Comparison of ENCODE assay signal across 12 cellular contexts in the genomic region with DNA sequence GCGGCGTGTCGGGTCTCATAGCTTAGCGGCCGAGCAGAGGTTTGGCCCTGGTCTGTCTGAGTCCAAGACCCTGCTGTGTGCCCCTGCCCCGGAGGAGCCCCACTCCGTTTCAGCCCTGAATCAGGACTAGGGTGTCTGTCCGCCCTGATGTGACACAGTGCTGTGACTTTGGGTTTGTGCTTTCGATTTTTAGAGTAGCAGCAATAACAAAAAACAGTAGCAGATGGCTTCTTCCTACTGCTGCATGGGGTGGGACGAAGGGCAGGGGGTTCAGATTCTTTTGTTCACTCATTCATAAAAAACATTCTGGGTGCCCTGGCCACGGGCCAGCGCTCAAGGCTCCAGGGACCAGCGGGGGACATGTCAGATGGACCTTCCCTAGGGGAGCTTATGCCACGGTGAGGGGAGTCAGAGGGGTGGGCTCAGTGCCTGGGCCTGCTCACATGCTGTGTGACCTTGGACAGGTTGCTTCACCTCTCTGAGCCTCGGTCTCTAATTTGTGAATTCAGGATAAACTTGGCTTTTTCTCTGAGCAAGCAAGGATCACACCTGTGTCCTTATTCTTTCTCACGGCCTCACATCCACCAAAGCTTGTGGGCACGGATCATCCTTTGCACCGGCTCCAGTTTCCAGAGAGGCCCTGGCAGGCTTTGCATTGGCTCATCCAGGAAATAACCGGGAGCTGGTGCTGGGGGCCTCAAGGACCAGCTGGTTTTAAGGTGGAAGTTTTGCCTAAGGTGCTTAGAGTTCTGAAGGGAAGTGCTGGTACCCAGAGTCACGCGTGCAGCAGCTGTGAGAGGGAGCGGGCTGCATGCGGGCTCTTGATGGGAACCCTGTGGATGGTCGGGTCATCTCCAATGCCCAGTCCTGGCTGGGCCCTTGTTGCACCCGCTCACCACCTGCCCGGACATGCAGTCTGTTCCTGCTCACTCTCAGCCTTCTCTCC. TPM values are rescaled to one million over a fixed set of nuclear protein-coding genes. Genes with fewer than 3 reads are reported as not detected.
A peak's percentile ranks its signal among the peaks of the same experiment; 100 is the strongest.
DNase-seq lines count a peak whose midpoint lies in the region; ATAC-seq and TF ChIP-seq lines count a peak whose summit lies in the region.
"Had no signal": no experiment of that assay in that cellular context is flagged by ENCODE, and none has a peak within 500 bp of the region (broad histone marks: within the 10 kb centered on the region; RNA-seq: fewer than 3 reads in every experiment).

No MANE protein-coding gene starts in this region.

- ATAC-seq in natural killer cell treated with Interleukin-12 subunit alpha and Interleukin-12 subunit beta and Interleukin-15 and Interleukin-18, amount 100 ng/mL, for 72 hours: peak; percentile 45 to 61
- ATAC-seq: gastrocnemius medialis had no signal

- peak overlapping the region; percentile 53 for H3K27ac ChIP-seq in CD8-positive, alpha-beta memory T cell (ENCODE audit: low read depth, low read length)
- H3K27ac ChIP-seq in MM.1S (ENCODE audit: low read length) (no peak overlapping the region), colonic mucosa (peak overlapping the region; percentile 61)
- H3K27ac ChIP-seq: gastrocnemius medialis had no signal

- POLR2A ChIA-PET in CD8-positive, alpha-beta memory T cell (lab: Charles Lee): interaction anchor here (1.1 kb wide), 1 partner anchor 10 kb away, joined by 3 read pairs; no protein-coding TSS in a partner anchor

- no peak overlapping the region for H2AFZ ChIP-seq in MM.1S (ENCODE audit: low read length)

- H3K4me1 Mint-ChIP-seq in CD8-positive, alpha-beta memory T cell: peaks cover 38 to 69% (median 52%) of the 10 kb centered on the region in 3 donors
- peaks cover 27% of the 10 kb centered on the region in 2 donors for H3K4me1 Mint-ChIP-seq in natural killer cell treated with Interleukin-12 subunit alpha and Interleukin-12 subunit beta and Interleukin-15 and Interleukin-18, amount 100 ng/mL, for 72 hours (ENCODE audit: low read depth in 2 of 2)
- no peaks in the 10 kb centered on the region for H3K4me1 Mint-ChIP-seq in osteocyte (ENCODE audit: unreplicated experiment)

- H3K79me2 ChIP-seq in MM.1S (ENCODE audit: low read length): no peaks in the 10 kb centered on the region

- H3K9me3 ChIP-seq in CD8-positive, alpha-beta memory T cell (ENCODE audit: low read length): no peaks in the 10 kb centered on the region
- H3K9me3 ChIP-seq in MM.1S (replicated peaks; ENCODE audit: insufficient read depth, low read length): no peaks in the 10 kb centered on the region
- H3K9me3 ChIP-seq in colonic mucosa: no peaks in the 10 kb centered on the region
- H3K9me3 ChIP-seq: gastrocnemius medialis had no signal

- no peaks in the 10 kb centered on the region for H3K36me3 ChIP-seq in CD8-positive, alpha-beta memory T cell (ENCODE audit: insufficient read depth, low read length)
- H3K36me3 ChIP-seq in MM.1S (replicated peaks; ENCODE audit: insufficient read depth, low read length): no peaks in the 10 kb centered on the region
- no peaks in the 10 kb centered on the region for H3K36me3 ChIP-seq in colonic mucosa
- H3K36me3 ChIP-seq: gastrocnemius medialis had no signal

- no peaks in the 10 kb centered on the region for H3K27me3 ChIP-seq in CD8-positive, alpha-beta memory T cell (ENCODE audit: insufficient read depth, low read length, poor library complexity, severe bottlenecking)
- H3K27me3 ChIP-seq in MM.1S (replicated peaks; ENCODE audit: insufficient read depth, low read length): peaks cover 87% of the 10 kb centered on the region
- H3K27me3 ChIP-seq in colonic mucosa: no peaks in the 10 kb centered on the region
- H3K27me3 ChIP-seq: gastrocnemius medialis had no signal

- TF ChIP-seq CTCF in MM.1S (IDR thresholded peaks at IDR 0.05; ENCODE audit: low read length) (no peak), colonic mucosa (IDR thresholded peaks at IDR 0.05) (no peak), osteocyte (IDR thresholded peaks at IDR 0.05) (no peak)

- peak overlapping the region; percentile 13; the same call in 1 of the 2 replicates for H3K4me2 ChIP-seq in MM.1S (ENCODE audit: low read depth, low read length)

- H3K27ac Mint-ChIP-seq in CD8-positive, alpha-beta memory T cell: peak overlapping the region in 6 of 8 donors; percentile 48 to 89 (median 74)
- H3K27ac Mint-ChIP-seq in natural killer cell treated with Interleukin-12 subunit alpha and Interleukin-12 subunit beta and Interleukin-15 and Interleukin-18, amount 100 ng/mL, for 72 hours: peak overlapping the region in 1 of 2 donors; percentile 72
- H3K27ac Mint-ChIP-seq in osteocyte (ENCODE audit: unreplicated experiment): no peak overlapping the region
- H3K27ac Mint-ChIP-seq: HFFc6 had no signal

- peak overlapping the region; percentile 57 to 75 (median 65) for H3K4me3 Mint-ChIP-seq in CD8-positive, alpha-beta memory T cell
- H3K4me3 Mint-ChIP-seq in natural killer cell treated with Interleukin-12 subunit alpha and Interleukin-12 subunit beta and Interleukin-15 and Interleukin-18, amount 100 ng/mL, for 72 hours: peak overlapping the region; percentile 26
- H3K4me3 Mint-ChIP-seq in osteocyte (ENCODE audit: unreplicated experiment): no peak overlapping the region
- H3K4me3 Mint-ChIP-seq: HFFc6 had no signal

- CTCF ChIA-PET in CD8-positive, alpha-beta memory T cell (lab: Charles Lee): interaction anchor here (3.1 kb wide), 1 partner anchor 8 kb away, joined by 19 read pairs; no protein-coding TSS in a partner anchor

- H3K9me2 ChIP-seq in MM.1S (replicated peaks; ENCODE audit: insufficient read depth, low read length): no peaks in the 10 kb centered on the region

- no peaks in the 10 kb centered on the region for H3F3A ChIP-seq in MM.1S (ENCODE audit: insufficient read depth, low read length)

- H3K9ac ChIP-seq in MM.1S (ENCODE audit: low read length) (no peak overlapping the region), colonic mucosa (ENCODE audit: low read depth in 2 of 2, low read length in 2 of 2) (peak overlapping the region; percentile 65 to 76)

- intact Hi-C loops in colonic mucosa (cut with DNase I): no loop called here

- H4K20me1 ChIP-seq in MM.1S (ENCODE audit: insufficient read depth, low read length): no peaks in the 10 kb centered on the region

- no peak for DNase-seq in CD8-positive, alpha-beta memory T cell
- DNase-seq in MM.1S: no peak
- no peak for DNase-seq in colonic mucosa
- no peak for DNase-seq in natural killer cell treated with Interleukin-12 subunit alpha and Interleukin-12 subunit beta and Interleukin-15 and Interleukin-18, amount 100 ng/mL, for 72 hours (ENCODE audit: low spot score)
- no peak for DNase-seq in osteocyte (ENCODE audit: extremely low spot score, unreplicated experiment)
- no peak for DNase-seq in NCI-H2081 treated with DMSO at 0.1 percent for 48 hours (lab: John Stamatoyannopoulos, UW)
- DNase-seq in epidermal melanocyte (ENCODE audit: insufficient read length, low spot score): no peak
- DNase-seq: DMS79; gastrocnemius medialis; HFFc6; NCI-H446; stimulated activated CD4-positive, alpha-beta T cell treated with anti-CD3 and anti-CD28 coated beads, Interleukin-1b, Interleukin-23, amount 100 ng/mL, for 48 hours had no signal

- H3K36me3 Mint-ChIP-seq in CD8-positive, alpha-beta memory T cell: peaks cover 0 to 16% (median 2%) of the 10 kb centered on the region in 3 donors
- no peaks in the 10 kb centered on the region for H3K36me3 Mint-ChIP-seq in natural killer cell treated with Interleukin-12 subunit alpha and Interleukin-12 subunit beta and Interleukin-15 and Interleukin-18, amount 100 ng/mL, for 72 hours
- no peaks in the 10 kb centered on the region for H3K36me3 Mint-ChIP-seq in osteocyte (ENCODE audit: unreplicated experiment)

- no peaks in the 10 kb centered on the region for H3K27me3 Mint-ChIP-seq in CD8-positive, alpha-beta memory T cell
- no peaks in the 10 kb centered on the region for H3K27me3 Mint-ChIP-seq in natural killer cell treated with Interleukin-12 subunit alpha and Interleukin-12 subunit beta and Interleukin-15 and Interleukin-18, amount 100 ng/mL, for 72 hours
- H3K27me3 Mint-ChIP-seq in osteocyte (ENCODE audit: unreplicated experiment): peaks cover 9% of the 10 kb centered on the region

- peak overlapping the region; percentile 22 for H3K4me3 ChIP-seq in CD8-positive, alpha-beta memory T cell (ENCODE audit: low read length)
- H3K4me3 ChIP-seq in MM.1S (ENCODE audit: low read length) (no peak overlapping the region), colonic mucosa (peak overlapping the region; percentile 38)
- H3K4me3 ChIP-seq: gastrocnemius medialis had no signal

- no peaks in the 10 kb centered on the region for H3K9me3 Mint-ChIP-seq in CD8-positive, alpha-beta memory T cell
- no peaks in the 10 kb centered on the region for H3K9me3 Mint-ChIP-seq in natural killer cell treated with Interleukin-12 subunit alpha and Interleukin-12 subunit beta and Interleukin-15 and Interleukin-18, amount 100 ng/mL, for 72 hours
- no peaks in the 10 kb centered on the region for H3K9me3 Mint-ChIP-seq in osteocyte (ENCODE audit: unreplicated experiment)
- H3K9me3 Mint-ChIP-seq: HFFc6 had no signal

- peaks cover 21% of the 10 kb centered on the region for H3K4me1 ChIP-seq in CD8-positive, alpha-beta memory T cell (ENCODE audit: insufficient read depth, low read length)
- H3K4me1 ChIP-seq in MM.1S (ENCODE audit: low read length): no peaks in the 10 kb centered on the region
- peaks cover 6% of the 10 kb centered on the region for H3K4me1 ChIP-seq in colonic mucosa
- H3K4me1 ChIP-seq: gastrocnemius medialis had no signal

RNA-seq across cellular contexts. Expression of gene PRR5, which starts 24.4 kb away (rescaled TPM):
- total RNA-seq in CD8-positive, alpha-beta memory T cell: 10 to 100 TPM; 26.4 to 29.9 TPM
- polyA plus RNA-seq in CD8-positive, alpha-beta memory T cell: 175 TPM
- total RNA-seq in colonic mucosa: 10 to 100 TPM; 21.2 to 45.8 TPM
- 10 to 100 TPM; 15.7 to 29.2 TPM for total RNA-seq in natural killer cell treated with Interleukin-12 subunit alpha and Interleukin-12 subunit beta and Interleukin-15 and Interleukin-18, amount 100 ng/mL, for 72 hours
- 13.5 and 14.8 TPM in 2 replicates for total RNA-seq in osteocyte
